In the genomic region with DNA sequence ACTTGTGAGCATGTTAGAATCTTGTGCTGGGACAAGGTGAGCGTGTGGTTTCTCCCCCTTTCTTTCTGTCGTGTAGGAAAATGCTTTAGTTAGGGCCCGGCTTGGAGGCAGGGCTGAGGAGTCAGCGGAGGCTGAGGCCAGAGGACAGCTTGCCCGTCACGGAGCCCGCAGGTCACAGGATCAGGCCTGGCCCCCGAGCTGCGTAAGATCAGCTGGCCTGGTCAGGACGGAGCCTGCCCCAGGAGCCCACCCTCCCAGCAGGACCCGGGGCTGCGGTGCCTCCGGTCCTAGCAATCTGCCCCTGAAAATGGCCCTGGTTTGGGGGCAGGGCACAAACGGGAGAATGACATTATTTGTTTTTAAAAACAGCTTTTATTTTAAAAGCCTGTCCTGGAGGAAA, we compare ENCODE assay signal across 26 cellular contexts. TPM values are rescaled to one million over a fixed set of nuclear protein-coding genes. Genes with fewer than 3 reads are reported as not detected.
"Had no signal": no experiment of that assay in that cellular context is flagged by ENCODE, and none has a peak within 500 bp of the region (broad histone marks: within the 10 kb centered on the region; RNA-seq: fewer than 3 reads in every experiment).

No MANE protein-coding gene starts in this region.

- H3K27me3 ChIP-seq: hepatocyte, transverse colon, uterus had no signal

- H3K4me3 Mint-ChIP-seq: activated CD8-positive, alpha-beta T cell treated with anti-CD3 and anti-CD28 coated beads, Interleukin-2, amount 10 ng/mL, durations not matched to agents 7 days and 5 days; activated naive CD8-positive, alpha-beta T cell treated with anti-CD3 and anti-CD28 coated beads for 36 hours; activated T-cell treated with anti-CD3 and anti-CD28 coated beads, Interleukin-2, amount 50 U/mL, for 24 hours; immature natural killer cell; T-cell; T-helper 2 cell treated with Interferon-gamma antibody and Interleukin-4, amounts not matched to agents 5 μg/mL and 100 μg/mL, for 36 hours had no signal

- ATAC-seq: activated CD8-positive, alpha-beta T cell treated with anti-CD3 and anti-CD28 coated beads, Interleukin-2, amount 10 ng/mL, durations not matched to agents 7 days and 5 days; left ventricle myocardium superior; SK-N-SH treated with all-trans-retinoic acid at 6 μM for 48 hours; stimulated activated naive CD8-positive, alpha-beta T cell treated with anti-CD3 and anti-CD28 coated beads, Interleukin-15, Interleukin-2, amounts not matched to agents 100 U/mL and 50 U/mL, for 24 hours; T-cell had no signal

- H3K36me3 ChIP-seq: esophagus muscularis mucosa, prostate gland, transverse colon, uterus, WERI-Rb-1 had no signal

- H3K4me1 ChIP-seq: prostate gland, transverse colon had no signal

- H3K27ac ChIP-seq: hepatocyte, prostate gland, transverse colon, uterus, WERI-Rb-1 had no signal

- DNase-seq: activated CD4-positive, alpha-beta T cell treated with anti-CD3 and anti-CD28 coated beads for 1 hour; activated CD4-positive, alpha-beta T cell treated with anti-CD3 and anti-CD28 coated beads, Interleukin-2, amount 50 U/mL, for 1 hour; activated CD8-positive, alpha-beta T cell treated with anti-CD3 and anti-CD28 coated beads, Interleukin-2, amount 10 ng/mL, durations not matched to agents 7 days and 5 days; activated naive CD4-positive, alpha-beta T cell; activated naive CD8-positive, alpha-beta T cell treated with anti-CD3 and anti-CD28 coated beads for 36 hours; activated T-cell treated with anti-CD3 and anti-CD28 coated beads, Interleukin-2, amount 50 U/mL, for 24 hours; central memory CD4-positive, alpha-beta T cell; glutamatergic neuron; immature natural killer cell; kidney glomerular epithelial cell; left ventricle myocardium superior; stimulated activated CD4-positive, alpha-beta T cell treated with anti-CD3 and anti-CD28 coated beads, Interleukin-4, amount 100 ng/mL, for 4 hours; stimulated activated naive CD8-positive, alpha-beta T cell treated with anti-CD3 and anti-CD28 coated beads, Interleukin-15, Interleukin-2, amounts not matched to agents 100 U/mL and 50 U/mL, for 24 hours; substantia nigra; T-cell; transverse colon; uterus; WERI-Rb-1 had no signal

- H3K4me3 ChIP-seq: esophagus muscularis mucosa, hepatocyte, prostate gland, transverse colon, uterus had no signal

- H3K27ac Mint-ChIP-seq: activated CD8-positive, alpha-beta T cell treated with anti-CD3 and anti-CD28 coated beads, Interleukin-2, amount 10 ng/mL, durations not matched to agents 7 days and 5 days; activated naive CD8-positive, alpha-beta T cell treated with anti-CD3 and anti-CD28 coated beads for 36 hours; activated T-cell treated with anti-CD3 and anti-CD28 coated beads, Interleukin-2, amount 50 U/mL, for 24 hours; activated T-helper 2 cell treated with anti-CD3 and anti-CD28 coated beads, Interferon-gamma antibody, Interleukin-2, Interleukin-4, amounts not matched to agents 10 μg/mL and 5 μg/mL and 100 μg/mL, durations not matched to agents 14 hours and 24 hours and 36 hours; immature natural killer cell; T-cell; T-helper 2 cell treated with Interferon-gamma antibody and Interleukin-4, amounts not matched to agents 5 μg/mL and 100 μg/mL, for 36 hours had no signal

- H3K4me1 Mint-ChIP-seq: activated naive CD8-positive, alpha-beta T cell treated with anti-CD3 and anti-CD28 coated beads for 36 hours; immature natural killer cell; T-cell had no signal

- H3K9me3 Mint-ChIP-seq: activated naive CD8-positive, alpha-beta T cell treated with anti-CD3 and anti-CD28 coated beads for 36 hours; activated T-cell treated with anti-CD3 and anti-CD28 coated beads, Interleukin-2, amount 50 U/mL, for 24 hours; activated T-helper 2 cell treated with anti-CD3 and anti-CD28 coated beads, Interferon-gamma antibody, Interleukin-2, Interleukin-4, amounts not matched to agents 10 μg/mL and 5 μg/mL and 100 μg/mL, durations not matched to agents 14 hours and 24 hours and 36 hours; immature natural killer cell; T-cell; T-helper 2 cell treated with Interferon-gamma antibody and Interleukin-4, amounts not matched to agents 5 μg/mL and 100 μg/mL, for 36 hours had no signal

- H3K36me3 Mint-ChIP-seq: activated naive CD8-positive, alpha-beta T cell treated with anti-CD3 and anti-CD28 coated beads for 36 hours; immature natural killer cell; T-cell had no signal

- H3K9me3 ChIP-seq: esophagus muscularis mucosa, prostate gland, transverse colon, uterus had no signal

- H3K27me3 Mint-ChIP-seq: activated naive CD8-positive, alpha-beta T cell treated with anti-CD3 and anti-CD28 coated beads for 36 hours; activated T-cell treated with anti-CD3 and anti-CD28 coated beads, Interleukin-2, amount 50 U/mL, for 24 hours; T-cell had no signal

RNA-seq across cellular contexts. Expression of a gene that starts 52.0 kb away (rescaled TPM):
- total RNA-seq: activated T-helper 2 cell treated with anti-CD3 and anti-CD28 coated beads, Interferon-gamma antibody, Interleukin-2, Interleukin-4, amounts not matched to agents 10 μg/mL and 5 μg/mL and 100 μg/mL, durations not matched to agents 14 hours and 24 hours and 36 hours; mononuclear cell; myocyte had no signal
